Comparison of ENCODE assay signal across 1 cellular context in the genomic region with DNA sequence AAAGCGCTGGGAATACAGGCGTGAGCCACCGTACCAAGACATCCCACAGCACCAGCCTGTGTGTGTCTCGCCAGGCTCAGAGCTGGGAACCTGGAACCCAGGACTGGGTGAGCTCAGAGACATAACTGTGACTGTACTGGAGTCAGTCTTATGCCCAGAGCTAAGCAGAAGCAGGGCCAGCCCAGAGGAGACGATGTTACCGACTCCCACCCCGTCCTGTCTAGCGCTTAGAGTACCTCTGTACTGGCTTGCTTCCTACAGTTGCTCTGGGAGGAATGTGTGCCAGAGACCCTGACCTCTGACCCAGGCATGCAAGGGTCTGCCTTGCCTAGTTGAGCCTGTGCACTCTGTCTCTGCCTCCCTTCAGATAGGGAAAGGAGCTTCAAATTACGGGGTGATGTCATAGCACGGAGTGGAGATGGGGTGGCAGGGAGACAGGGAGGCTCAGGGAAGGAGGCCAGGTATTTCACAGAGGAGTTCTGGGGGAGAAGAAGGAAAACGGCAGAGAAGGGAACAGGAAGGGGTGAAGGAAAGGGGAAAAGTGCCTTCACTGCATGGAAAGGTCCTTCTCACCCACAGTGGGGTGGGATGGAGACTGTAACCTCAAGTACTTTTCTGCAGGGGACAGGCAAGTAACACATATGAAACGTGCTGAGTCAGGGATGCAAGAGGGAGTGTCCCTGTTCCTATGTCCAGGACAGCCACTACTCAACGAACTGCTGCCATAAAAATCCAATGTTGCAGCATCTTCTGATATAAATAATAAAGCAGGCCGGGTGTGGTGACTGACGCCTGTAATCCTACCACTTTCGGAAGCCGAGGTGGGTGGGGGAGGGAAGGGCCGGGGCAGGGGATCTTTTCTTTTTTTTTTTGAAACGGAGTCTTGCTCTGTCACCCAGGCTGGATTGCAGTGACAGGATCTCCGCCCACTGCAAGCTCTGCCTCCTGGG.
A peak's percentile ranks its signal among the peaks of the same experiment; 100 is the strongest.
TF ChIP-seq lines count a peak whose summit lies in the region.

No MANE protein-coding gene starts in this region.

TF ChIP-seq in HepG2, 621 proteins besides CTCF, POLR2A, EP300 and RAD21 (continued from another document and continues in another):
- TF ChIP-seq, protein P1, sequence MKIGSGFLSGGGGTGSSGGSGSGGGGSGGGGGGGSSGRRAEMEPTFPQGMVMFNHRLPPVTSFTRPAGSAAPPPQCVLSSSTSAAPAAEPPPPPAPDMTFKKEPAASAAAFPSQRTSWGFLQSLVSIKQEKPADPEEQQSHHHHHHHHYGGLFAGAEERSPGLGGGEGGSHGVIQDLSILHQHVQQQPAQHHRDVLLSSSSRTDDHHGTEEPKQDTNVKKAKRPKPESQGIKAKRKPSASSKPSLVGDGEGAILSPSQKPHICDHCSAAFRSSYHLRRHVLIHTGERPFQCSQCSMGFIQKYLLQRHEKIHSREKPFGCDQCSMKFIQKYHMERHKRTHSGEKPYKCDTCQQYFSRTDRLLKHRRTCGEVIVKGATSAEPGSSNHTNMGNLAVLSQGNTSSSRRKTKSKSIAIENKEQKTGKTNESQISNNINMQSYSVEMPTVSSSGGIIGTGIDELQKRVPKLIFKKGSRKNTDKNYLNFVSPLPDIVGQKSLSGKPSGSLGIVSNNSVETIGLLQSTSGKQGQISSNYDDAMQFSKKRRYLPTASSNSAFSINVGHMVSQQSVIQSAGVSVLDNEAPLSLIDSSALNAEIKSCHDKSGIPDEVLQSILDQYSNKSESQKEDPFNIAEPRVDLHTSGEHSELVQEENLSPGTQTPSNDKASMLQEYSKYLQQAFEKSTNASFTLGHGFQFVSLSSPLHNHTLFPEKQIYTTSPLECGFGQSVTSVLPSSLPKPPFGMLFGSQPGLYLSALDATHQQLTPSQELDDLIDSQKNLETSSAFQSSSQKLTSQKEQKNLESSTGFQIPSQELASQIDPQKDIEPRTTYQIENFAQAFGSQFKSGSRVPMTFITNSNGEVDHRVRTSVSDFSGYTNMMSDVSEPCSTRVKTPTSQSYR (CRISPR knock-in tag; IDR thresholded peaks at IDR 0.05; ENCODE audit: borderline replicate concordance), result no peak
- TF ChIP-seq PAX8 (CRISPR knock-in tag; IDR thresholded peaks at IDR 0.05; ENCODE audit: borderline replicate concordance) (peak; percentile 5; the same call in 1 of the 2 replicates), SAP130 (CRISPR knock-in tag; IDR thresholded peaks at IDR 0.05; ENCODE audit: low read depth) (peak; percentile 61), SP140L (CRISPR knock-in tag; IDR thresholded peaks at IDR 0.05; ENCODE audit: borderline replicate concordance) (no peak), NFE2L1 (CRISPR knock-in tag; IDR thresholded peaks at IDR 0.05; ENCODE audit: borderline replicate concordance) (no peak), BORCS8-MEF2B (CRISPR knock-in tag; IDR thresholded peaks at IDR 0.05) (0 out of 2 replicates have a peak, but pooled peaks have one; percentile 26), ZMAT5 (CRISPR knock-in tag; IDR thresholded peaks at IDR 0.05; ENCODE audit: borderline replicate concordance, low read depth) (no peak), TCF7L2 (IDR thresholded peaks at IDR 0.05; ENCODE audit: low read depth, low read length) (no peak), KDM4B (CRISPR knock-in tag; IDR thresholded peaks at IDR 0.05) (no peak), TRIM24 (CRISPR knock-in tag; IDR thresholded peaks at IDR 0.05) (0 out of 2 replicates have a peak, but pooled peaks have one; percentile 25), ZNF607 (CRISPR knock-in tag; IDR thresholded peaks at IDR 0.05; ENCODE audit: borderline replicate concordance) (no peak), SMAD1 (CRISPR knock-in tag; IDR thresholded peaks at IDR 0.05; ENCODE audit: borderline replicate concordance, low read depth) (no peak), PHB2 (IDR thresholded peaks at IDR 0.05; ENCODE audit: partially characterized antibody) (no peak), ZBTB3 (CRISPR knock-in tag; IDR thresholded peaks at IDR 0.05; ENCODE audit: borderline replicate concordance, low read depth) (no peak), ATF1 (CRISPR knock-in tag; IDR thresholded peaks at IDR 0.05) (no peak), CBFB (CRISPR knock-in tag; IDR thresholded peaks at IDR 0.05) (no peak), TCF7 (IDR thresholded peaks at IDR 0.05; ENCODE audit: low read depth) (no peak), MXD3 (CRISPR knock-in tag; IDR thresholded peaks at IDR 0.05) (no peak), GPN1 (CRISPR knock-in tag; IDR thresholded peaks at IDR 0.05; ENCODE audit: borderline replicate concordance) (0 out of 2 replicates have a peak, but pooled peaks have one; percentile 7), ZNF136 (CRISPR knock-in tag; IDR thresholded peaks at IDR 0.05; ENCODE audit: low read depth) (no peak), REPIN1 (CRISPR knock-in tag; IDR thresholded peaks at IDR 0.05; ENCODE audit: borderline replicate concordance, low read depth) (0 out of 2 replicates have a peak, but pooled peaks have one; percentile 56), ZNF367 (CRISPR knock-in tag; IDR thresholded peaks at IDR 0.05; ENCODE audit: borderline replicate concordance) (no peak), SOX13 (IDR thresholded peaks at IDR 0.05) (no peak), SOX13 (CRISPR knock-in tag; conservative IDR thresholded peaks at IDR 0.05 in 1 of 2, IDR thresholded peaks at IDR 0.05 in 1 of 2) (peak in 1 of 2 experiments; percentile 48; a peak in 2 of 4 replicates), NFE2 (CRISPR knock-in tag; IDR thresholded peaks at IDR 0.05) (no peak; the same call in 1 of the 2 replicates), ZNF263 (CRISPR knock-in tag; IDR thresholded peaks at IDR 0.05) (no peak), ZNF546 (CRISPR knock-in tag; conservative IDR thresholded peaks at IDR 0.05) (no peak), PAF1 (CRISPR knock-in tag; IDR thresholded peaks at IDR 0.05) (no peak), HOMEZ (CRISPR knock-in tag; IDR thresholded peaks at IDR 0.05; ENCODE audit: low read depth) (no peak), KMT2B (CRISPR knock-in tag; IDR thresholded peaks at IDR 0.05) (peak; percentile 37; the same call in 1 of the 2 replicates), ZSCAN31 (CRISPR knock-in tag; IDR thresholded peaks at IDR 0.05; ENCODE audit: low read depth) (no peak; the same call in 1 of the 2 replicates), ETV5 (CRISPR knock-in tag; IDR thresholded peaks at IDR 0.05; ENCODE audit: borderline replicate concordance) (no peak; the same call in 1 of the 2 replicates), ARHGAP35 (CRISPR knock-in tag; IDR thresholded peaks at IDR 0.05; ENCODE audit: borderline replicate concordance) (peak; percentile 58; the same call in 1 of the 2 replicates), HNRNPK (IDR thresholded peaks at IDR 0.05; ENCODE audit: low read depth, low read length, poor library complexity, severe bottlenecking) (no peak), NKX3-1 (CRISPR knock-in tag; IDR thresholded peaks at IDR 0.05) (no peak), HHEX (CRISPR knock-in tag; IDR thresholded peaks at IDR 0.05) (no peak), ZNF782 (CRISPR knock-in tag; IDR thresholded peaks at IDR 0.05; ENCODE audit: borderline replicate concordance) (no peak), HOXA9 (CRISPR knock-in tag; IDR thresholded peaks at IDR 0.05; ENCODE audit: borderline replicate concordance) (no peak), ZNF713 (CRISPR knock-in tag; IDR thresholded peaks at IDR 0.05) (no peak)
- TF ChIP-seq, protein P2, sequence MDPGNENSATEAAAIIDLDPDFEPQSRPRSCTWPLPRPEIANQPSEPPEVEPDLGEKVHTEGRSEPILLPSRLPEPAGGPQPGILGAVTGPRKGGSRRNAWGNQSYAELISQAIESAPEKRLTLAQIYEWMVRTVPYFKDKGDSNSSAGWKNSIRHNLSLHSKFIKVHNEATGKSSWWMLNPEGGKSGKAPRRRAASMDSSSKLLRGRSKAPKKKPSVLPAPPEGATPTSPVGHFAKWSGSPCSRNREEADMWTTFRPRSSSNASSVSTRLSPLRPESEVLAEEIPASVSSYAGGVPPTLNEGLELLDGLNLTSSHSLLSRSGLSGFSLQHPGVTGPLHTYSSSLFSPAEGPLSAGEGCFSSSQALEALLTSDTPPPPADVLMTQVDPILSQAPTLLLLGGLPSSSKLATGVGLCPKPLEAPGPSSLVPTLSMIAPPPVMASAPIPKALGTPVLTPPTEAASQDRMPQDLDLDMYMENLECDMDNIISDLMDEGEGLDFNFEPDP (CRISPR knock-in tag; conservative IDR thresholded peaks at IDR 0.05), result no peak
- TF ChIP-seq, protein P3, sequence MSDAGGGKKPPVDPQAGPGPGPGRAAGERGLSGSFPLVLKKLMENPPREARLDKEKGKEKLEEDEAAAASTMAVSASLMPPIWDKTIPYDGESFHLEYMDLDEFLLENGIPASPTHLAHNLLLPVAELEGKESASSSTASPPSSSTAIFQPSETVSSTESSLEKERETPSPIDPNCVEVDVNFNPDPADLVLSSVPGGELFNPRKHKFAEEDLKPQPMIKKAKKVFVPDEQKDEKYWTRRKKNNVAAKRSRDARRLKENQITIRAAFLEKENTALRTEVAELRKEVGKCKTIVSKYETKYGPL (CRISPR knock-in tag; IDR thresholded peaks at IDR 0.05), result no peak
- TF ChIP-seq, protein P4, sequence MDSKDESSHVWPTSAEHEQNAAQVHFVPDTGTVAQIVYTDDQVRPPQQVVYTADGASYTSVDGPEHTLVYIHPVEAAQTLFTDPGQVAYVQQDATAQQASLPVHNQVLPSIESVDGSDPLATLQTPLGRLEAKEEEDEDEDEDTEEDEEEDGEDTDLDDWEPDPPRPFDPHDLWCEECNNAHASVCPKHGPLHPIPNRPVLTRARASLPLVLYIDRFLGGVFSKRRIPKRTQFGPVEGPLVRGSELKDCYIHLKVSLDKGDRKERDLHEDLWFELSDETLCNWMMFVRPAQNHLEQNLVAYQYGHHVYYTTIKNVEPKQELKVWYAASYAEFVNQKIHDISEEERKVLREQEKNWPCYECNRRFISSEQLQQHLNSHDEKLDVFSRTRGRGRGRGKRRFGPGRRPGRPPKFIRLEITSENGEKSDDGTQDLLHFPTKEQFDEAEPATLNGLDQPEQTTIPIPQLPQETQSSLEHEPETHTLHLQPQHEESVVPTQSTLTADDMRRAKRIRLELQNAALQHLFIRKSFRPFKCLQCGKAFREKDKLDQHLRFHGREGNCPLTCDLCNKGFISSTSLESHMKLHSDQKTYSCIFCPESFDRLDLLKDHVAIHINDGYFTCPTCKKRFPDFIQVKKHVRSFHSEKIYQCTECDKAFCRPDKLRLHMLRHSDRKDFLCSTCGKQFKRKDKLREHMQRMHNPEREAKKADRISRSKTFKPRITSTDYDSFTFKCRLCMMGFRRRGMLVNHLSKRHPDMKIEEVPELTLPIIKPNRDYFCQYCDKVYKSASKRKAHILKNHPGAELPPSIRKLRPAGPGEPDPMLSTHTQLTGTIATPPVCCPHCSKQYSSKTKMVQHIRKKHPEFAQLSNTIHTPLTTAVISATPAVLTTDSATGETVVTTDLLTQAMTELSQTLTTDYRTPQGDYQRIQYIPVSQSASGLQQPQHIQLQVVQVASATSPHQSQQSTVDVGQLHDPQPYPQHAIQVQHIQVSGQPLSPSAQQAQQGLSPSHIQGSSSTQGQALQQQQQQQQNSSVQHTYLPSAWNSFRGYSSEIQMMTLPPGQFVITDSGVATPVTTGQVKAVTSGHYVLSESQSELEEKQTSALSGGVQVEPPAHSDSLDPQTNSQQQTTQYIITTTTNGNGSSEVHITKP (CRISPR knock-in tag; IDR thresholded peaks at IDR 0.05; ENCODE audit: low read depth), result no peak; the same call in 1 of the 2 replicates
- TF ChIP-seq, protein P5, sequence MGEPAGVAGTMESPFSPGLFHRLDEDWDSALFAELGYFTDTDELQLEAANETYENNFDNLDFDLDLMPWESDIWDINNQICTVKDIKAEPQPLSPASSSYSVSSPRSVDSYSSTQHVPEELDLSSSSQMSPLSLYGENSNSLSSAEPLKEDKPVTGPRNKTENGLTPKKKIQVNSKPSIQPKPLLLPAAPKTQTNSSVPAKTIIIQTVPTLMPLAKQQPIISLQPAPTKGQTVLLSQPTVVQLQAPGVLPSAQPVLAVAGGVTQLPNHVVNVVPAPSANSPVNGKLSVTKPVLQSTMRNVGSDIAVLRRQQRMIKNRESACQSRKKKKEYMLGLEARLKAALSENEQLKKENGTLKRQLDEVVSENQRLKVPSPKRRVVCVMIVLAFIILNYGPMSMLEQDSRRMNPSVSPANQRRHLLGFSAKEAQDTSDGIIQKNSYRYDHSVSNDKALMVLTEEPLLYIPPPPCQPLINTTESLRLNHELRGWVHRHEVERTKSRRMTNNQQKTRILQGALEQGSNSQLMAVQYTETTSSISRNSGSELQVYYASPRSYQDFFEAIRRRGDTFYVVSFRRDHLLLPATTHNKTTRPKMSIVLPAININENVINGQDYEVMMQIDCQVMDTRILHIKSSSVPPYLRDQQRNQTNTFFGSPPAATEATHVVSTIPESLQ (CRISPR knock-in tag; conservative IDR thresholded peaks at IDR 0.05), result no peak
- TF ChIP-seq, protein P6, sequence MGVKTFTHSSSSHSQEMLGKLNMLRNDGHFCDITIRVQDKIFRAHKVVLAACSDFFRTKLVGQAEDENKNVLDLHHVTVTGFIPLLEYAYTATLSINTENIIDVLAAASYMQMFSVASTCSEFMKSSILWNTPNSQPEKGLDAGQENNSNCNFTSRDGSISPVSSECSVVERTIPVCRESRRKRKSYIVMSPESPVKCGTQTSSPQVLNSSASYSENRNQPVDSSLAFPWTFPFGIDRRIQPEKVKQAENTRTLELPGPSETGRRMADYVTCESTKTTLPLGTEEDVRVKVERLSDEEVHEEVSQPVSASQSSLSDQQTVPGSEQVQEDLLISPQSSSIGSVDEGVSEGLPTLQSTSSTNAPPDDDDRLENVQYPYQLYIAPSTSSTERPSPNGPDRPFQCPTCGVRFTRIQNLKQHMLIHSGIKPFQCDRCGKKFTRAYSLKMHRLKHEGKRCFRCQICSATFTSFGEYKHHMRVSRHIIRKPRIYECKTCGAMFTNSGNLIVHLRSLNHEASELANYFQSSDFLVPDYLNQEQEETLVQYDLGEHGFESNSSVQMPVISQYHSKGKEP (CRISPR knock-in tag; IDR thresholded peaks at IDR 0.05), result no peak
